In the genomic region with DNA sequence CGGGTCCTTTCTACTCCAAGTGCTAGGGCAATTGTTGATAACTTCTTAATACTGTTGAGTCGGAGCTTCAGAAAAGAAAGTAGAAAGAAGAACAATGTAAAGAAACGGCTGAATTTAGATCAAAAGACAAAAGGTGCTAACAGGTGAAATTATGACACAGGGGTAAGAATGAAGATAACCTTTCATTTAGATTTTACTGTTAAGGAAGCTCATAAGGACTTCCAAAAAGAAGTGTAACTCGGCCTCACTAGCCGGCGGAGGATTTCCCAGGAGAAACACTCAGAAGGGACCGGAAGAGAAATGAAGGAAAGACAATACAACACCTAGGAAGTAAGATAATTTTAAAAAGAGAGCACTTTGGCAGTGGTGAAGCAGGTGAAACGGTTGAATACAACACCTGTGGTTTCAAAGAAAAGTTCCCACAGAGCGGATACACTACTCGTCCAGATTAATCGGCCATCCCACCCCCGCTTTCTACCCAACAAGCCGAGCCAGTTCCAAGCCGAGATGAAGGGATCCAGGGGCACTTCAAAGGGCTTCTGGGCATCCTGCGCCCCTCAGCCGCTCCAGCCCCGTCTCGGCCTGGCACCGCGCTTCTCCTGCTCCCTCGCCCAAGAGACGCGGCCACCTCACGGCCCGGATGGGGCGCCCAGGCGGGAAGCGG, we compare ENCODE assay signal across 8 cellular contexts. TPM values are rescaled to one million over a fixed set of nuclear protein-coding genes. Genes with fewer than 3 reads are reported as not detected.
DNase-seq lines count a peak whose midpoint lies in the region; ATAC-seq and TF ChIP-seq lines count a peak whose summit lies in the region.

No MANE protein-coding gene starts in this region.

- peaks cover 48% of the 10 kb centered on the region for H3K36me3 Mint-ChIP-seq in stimulated activated effector memory CD8-positive, alpha-beta T cell treated with anti-CD3 and anti-CD28 coated beads, Interleukin-12 subunit alpha, Interleukin-12 subunit beta, amount 100 ng/mL, for 72 hours

- H4K20me1 ChIP-seq in DND-41 (ENCODE audit: insufficient read depth, low read length), result peaks cover 16% of the 10 kb centered on the region; the same call in 1 of the 2 replicates

- peak overlapping the region; percentile 85 to 95 for H3K4me3 ChIP-seq in DND-41 (ENCODE audit: low read depth in 1 of 2, low read length in 2 of 2)
- peak overlapping the region; percentile 98 for H3K4me3 ChIP-seq in HL-60 (replicated peaks; ENCODE audit: insufficient read depth, low read length)
- H3K4me3 ChIP-seq in ascending aorta, result peak overlapping the region; percentile 85 to 98
- peak overlapping the region; percentile 96 for H3K4me3 ChIP-seq in iPS-18c (ENCODE audit: insufficient read depth, low read depth, low read length)

- H3K4me3 Mint-ChIP-seq in stimulated activated effector memory CD8-positive, alpha-beta T cell treated with anti-CD3 and anti-CD28 coated beads, Interleukin-12 subunit alpha, Interleukin-12 subunit beta, amount 100 ng/mL, for 72 hours, result peak overlapping the region; percentile 97

- H3K27ac ChIP-seq in DND-41 (ENCODE audit: low read length), result peak overlapping the region; percentile 82
- H3K27ac ChIP-seq in HL-60 (replicated peaks), result peak overlapping the region; percentile 71
- H3K27ac ChIP-seq in ascending aorta, result peak overlapping the region; percentile 89

- peak overlapping the region; percentile 68 for H3K9ac ChIP-seq in DND-41 (ENCODE audit: low read depth, low read length)

- no peak for DNase-seq in DND-41
- peak in 1 of 2 experiments; percentile 9 for DNase-seq in HL-60 (ENCODE audit: low read depth in 1 of 2, low spot score in 1 of 2)
- DNase-seq in ascending aorta (ENCODE audit: low spot score in 2 of 2), result no peak
- DNase-seq in stimulated activated effector memory CD8-positive, alpha-beta T cell treated with anti-CD3 and anti-CD28 coated beads, Interleukin-12 subunit alpha, Interleukin-12 subunit beta, amount 100 ng/mL, for 72 hours (ENCODE audit: low spot score in 2 of 2), result no peak
- DNase-seq in NCI-H1436 treated with DMSO at 0.1 percent for 48 hours (lab: John Stamatoyannopoulos, UW), result no peak
- DNase-seq in occipital lobe (lab: John Stamatoyannopoulos, UW), result no peak

- no peaks in the 10 kb centered on the region for H3K9me3 Mint-ChIP-seq in stimulated activated effector memory CD8-positive, alpha-beta T cell treated with anti-CD3 and anti-CD28 coated beads, Interleukin-12 subunit alpha, Interleukin-12 subunit beta, amount 100 ng/mL, for 72 hours

- ATAC-seq in DND-41 (ENCODE audit: insufficient read depth, low read depth) (no peak; the same call in 2 of the 3 replicates), GM19467 (IDR thresholded peaks at IDR 0.05; ENCODE audit: unreplicated experiment) (peak; percentile 34)
- no peak for ATAC-seq in stimulated activated effector memory CD8-positive, alpha-beta T cell treated with anti-CD3 and anti-CD28 coated beads, Interleukin-12 subunit alpha, Interleukin-12 subunit beta, amount 100 ng/mL, for 72 hours

- TF ChIP-seq CTCF in DND-41 (IDR thresholded peaks at IDR 0.05; ENCODE audit: borderline replicate concordance, extremely low read depth, low read length, poor library complexity, severe bottlenecking), result no peak
- TF ChIP-seq CTCF in HL-60 (IDR thresholded peaks at IDR 0.05; ENCODE audit: insufficient read depth, low read length), result no peak
- no peak for TF ChIP-seq CTCF in ascending aorta (IDR thresholded peaks at IDR 0.05)

- peaks cover 39% of the 10 kb centered on the region for H3K4me1 Mint-ChIP-seq in stimulated activated effector memory CD8-positive, alpha-beta T cell treated with anti-CD3 and anti-CD28 coated beads, Interleukin-12 subunit alpha, Interleukin-12 subunit beta, amount 100 ng/mL, for 72 hours

- peaks cover 43% of the 10 kb centered on the region for H3K79me2 ChIP-seq in DND-41 (ENCODE audit: insufficient read depth, low read length)

- peak overlapping the region; percentile 93 for H2AFZ ChIP-seq in DND-41 (ENCODE audit: low read depth, low read length)

- H3K27me3 ChIP-seq in DND-41 (ENCODE audit: insufficient read depth, low read length, poor library complexity), result no peaks in the 10 kb centered on the region
- H3K27me3 ChIP-seq in HL-60 (ENCODE audit: insufficient read depth, poor library complexity, severe bottlenecking), result no peaks in the 10 kb centered on the region
- no peaks in the 10 kb centered on the region for H3K27me3 ChIP-seq in ascending aorta

- H3K9me3 ChIP-seq in DND-41 (ENCODE audit: insufficient read depth, low read length, severe bottlenecking), result no peaks in the 10 kb centered on the region
- H3K9me3 ChIP-seq in ascending aorta, result no peaks in the 10 kb centered on the region
- no peaks in the 10 kb centered on the region for H3K9me3 ChIP-seq in iPS-18c (ENCODE audit: control insufficient read depth, insufficient read depth, low read length)

- H3K4me1 ChIP-seq in DND-41 (ENCODE audit: insufficient read depth, low read length), result peaks cover 32% of the 10 kb centered on the region
- H3K4me1 ChIP-seq in ascending aorta, result peaks cover 6 to 17% of the 10 kb centered on the region in 2 donors

- peak overlapping the region; percentile 97 for H3K27ac Mint-ChIP-seq in stimulated activated effector memory CD8-positive, alpha-beta T cell treated with anti-CD3 and anti-CD28 coated beads, Interleukin-12 subunit alpha, Interleukin-12 subunit beta, amount 100 ng/mL, for 72 hours

- H3K4me2 ChIP-seq in DND-41 (ENCODE audit: insufficient read depth, low read length), result peak overlapping the region; percentile 82

- H3K36me3 ChIP-seq in DND-41 (ENCODE audit: insufficient read depth, low read length) (peaks cover 43% of the 10 kb centered on the region), ascending aorta (peaks cover 10 to 30% of the 10 kb centered on the region in 2 donors)

- intact Hi-C loops in ascending aorta (cut with DNase I), result loop anchor here (10.0 kb wide), 1 partner anchor 51 kb away; no protein-coding TSS in a partner anchor

RNA-seq across cellular contexts. Expression of gene PPP2R1B, which starts 0.7 kb away (rescaled TPM):
- total RNA-seq in ascending aorta (7.7 TPM), occipital lobe (17.9 TPM)
